In genomic region chr16:85232369-85233142, GRCh38 we compare ENCODE assay signal across 1 cellular context.
TF ChIP-seq lines count a peak whose summit lies in the region.

No MANE protein-coding gene starts in this region.

TF ChIP-seq in GM12878, 131 proteins besides CTCF, POLR2A, EP300 and RAD21 (continued from another document):
- TF ChIP-seq RELB (IDR thresholded peaks at IDR 0.05; ENCODE audit: low read depth) (no peak), EGR1 (IDR thresholded peaks at IDR 0.05; ENCODE audit: borderline replicate concordance in 1 of 2, low read depth in 2 of 2, low read length in 2 of 2) (no peak), ZBTB40 (IDR thresholded peaks at IDR 0.05; ENCODE audit: borderline replicate concordance) (no peak), PAX8 (IDR thresholded peaks at IDR 0.05) (no peak), MLLT1 (IDR thresholded peaks at IDR 0.05) (no peak)
